In genomic region chr15:95911570-95912279, GRCh38 we compare ENCODE assay signal across 1 cellular context.
A peak's percentile ranks its signal among the peaks of the same experiment; 100 is the strongest.
TF ChIP-seq lines count a peak whose summit lies in the region.

No MANE protein-coding gene starts in this region.

TF ChIP-seq in HEK293, 187 proteins besides CTCF, POLR2A, EP300 and RAD21 (continued from another document and continues in another):
- TF ChIP-seq, protein P1, sequence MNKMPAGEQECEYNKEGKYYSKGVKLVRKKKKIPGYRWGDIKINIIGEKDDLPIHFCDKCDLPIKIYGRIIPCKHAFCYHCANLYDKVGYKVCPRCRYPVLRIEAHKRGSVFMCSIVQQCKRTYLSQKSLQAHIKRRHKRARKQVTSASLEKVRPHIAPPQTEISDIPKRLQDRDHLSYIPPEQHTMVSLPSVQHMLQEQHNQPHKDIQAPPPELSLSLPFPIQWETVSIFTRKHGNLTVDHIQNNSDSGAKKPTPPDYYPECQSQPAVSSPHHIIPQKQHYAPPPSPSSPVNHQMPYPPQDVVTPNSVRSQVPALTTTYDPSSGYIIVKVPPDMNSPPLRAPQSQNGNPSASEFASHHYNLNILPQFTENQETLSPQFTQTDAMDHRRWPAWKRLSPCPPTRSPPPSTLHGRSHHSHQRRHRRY (tag by site-specific recombination; IDR thresholded peaks at IDR 0.05), result no peak
- TF ChIP-seq ZNF37A (tag by site-specific recombination; IDR thresholded peaks at IDR 0.05) (no peak), OSR2 (tag by site-specific recombination; IDR thresholded peaks at IDR 0.05) (peak; percentile 63; the same call in 1 of the 2 replicates), ZNF704 (tag by site-specific recombination; IDR thresholded peaks at IDR 0.05) (no peak), ZNF843 (tag by site-specific recombination; IDR thresholded peaks at IDR 0.05) (peak; percentile 86), ZNF433 (tag by site-specific recombination; IDR thresholded peaks at IDR 0.05; ENCODE audit: low read depth) (no peak), KLF8 (tag by site-specific recombination; IDR thresholded peaks at IDR 0.05) (no peak), EGR2 (tag by site-specific recombination; IDR thresholded peaks at IDR 0.05; ENCODE audit: low read depth) (no peak), ZNF792 (tag by site-specific recombination; IDR thresholded peaks at IDR 0.05) (no peak), ZNF629 (tag by site-specific recombination; IDR thresholded peaks at IDR 0.05) (0 out of 2 replicates have a peak, but pooled peaks have one; percentile 23), ZNF391 (tag by site-specific recombination; IDR thresholded peaks at IDR 0.05; ENCODE audit: borderline replicate concordance, low read depth) (no peak), ATF2 (tag by site-specific recombination; IDR thresholded peaks at IDR 0.05; ENCODE audit: low read depth) (no peak), ZNF211 (tag by site-specific recombination; IDR thresholded peaks at IDR 0.05; ENCODE audit: low read depth) (no peak), ZBTB8A (tag by site-specific recombination; IDR thresholded peaks at IDR 0.05) (0 out of 2 replicates have a peak, but pooled peaks have one; percentile 18), ZNF514 (tag by site-specific recombination; IDR thresholded peaks at IDR 0.05) (no peak), ZNF184 (tag by site-specific recombination; IDR thresholded peaks at IDR 0.05) (no peak), ZNF350 (tag by site-specific recombination; IDR thresholded peaks at IDR 0.05) (no peak), ZNF202 (tag by site-specific recombination; IDR thresholded peaks at IDR 0.05; ENCODE audit: borderline replicate concordance) (no peak), ZNF155 (tag by site-specific recombination; IDR thresholded peaks at IDR 0.05) (no peak), ZNF621 (tag by site-specific recombination; IDR thresholded peaks at IDR 0.05) (no peak), ZNF324 (tag by site-specific recombination; IDR thresholded peaks at IDR 0.05) (no peak; the same call in 1 of the 2 replicates), ZNF354C (tag by site-specific recombination; IDR thresholded peaks at IDR 0.05; ENCODE audit: borderline replicate concordance, low read depth) (no peak), ZNF274 (IDR thresholded peaks at IDR 0.05; ENCODE audit: low read length) (no peak), ZNF274 (tag by site-specific recombination; IDR thresholded peaks at IDR 0.05; ENCODE audit: borderline replicate concordance) (no peak), ZBTB1 (tag by site-specific recombination; IDR thresholded peaks at IDR 0.05) (no peak), ZNF555 (tag by site-specific recombination; conservative IDR thresholded peaks at IDR 0.05) (no peak), ZNF830 (tag by site-specific recombination; IDR thresholded peaks at IDR 0.05; ENCODE audit: low read depth) (no peak), ZNF133 (tag by site-specific recombination; IDR thresholded peaks at IDR 0.05) (no peak), ZNF571 (tag by site-specific recombination; IDR thresholded peaks at IDR 0.05) (no peak), ZBTB49 (tag by site-specific recombination; IDR thresholded peaks at IDR 0.05; ENCODE audit: low read depth) (no peak), GLIS2 (tag by site-specific recombination; IDR thresholded peaks at IDR 0.05) (no peak), ZNF677 (tag by site-specific recombination; IDR thresholded peaks at IDR 0.05) (no peak), ZNF132 (tag by site-specific recombination; IDR thresholded peaks at IDR 0.05; ENCODE audit: borderline replicate concordance) (no peak), ZNF423 (tag by site-specific recombination; IDR thresholded peaks at IDR 0.05) (no peak), PRDM6 (tag by site-specific recombination; IDR thresholded peaks at IDR 0.05) (peak; percentile 76), KLF17 (tag by site-specific recombination; IDR thresholded peaks at IDR 0.05) (no peak)
- TF ChIP-seq, protein P2, sequence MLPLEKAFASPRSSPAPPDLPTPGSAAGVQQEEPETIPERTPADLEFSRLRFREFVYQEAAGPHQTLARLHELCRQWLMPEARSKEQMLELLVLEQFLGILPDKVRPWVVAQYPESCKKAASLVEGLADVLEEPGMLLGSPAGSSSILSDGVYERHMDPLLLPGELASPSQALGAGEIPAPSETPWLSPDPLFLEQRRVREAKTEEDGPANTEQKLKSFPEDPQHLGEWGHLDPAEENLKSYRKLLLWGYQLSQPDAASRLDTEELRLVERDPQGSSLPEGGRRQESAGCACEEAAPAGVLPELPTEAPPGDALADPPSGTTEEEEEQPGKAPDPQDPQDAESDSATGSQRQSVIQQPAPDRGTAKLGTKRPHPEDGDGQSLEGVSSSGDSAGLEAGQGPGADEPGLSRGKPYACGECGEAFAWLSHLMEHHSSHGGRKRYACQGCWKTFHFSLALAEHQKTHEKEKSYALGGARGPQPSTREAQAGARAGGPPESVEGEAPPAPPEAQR (tag by site-specific recombination; IDR thresholded peaks at IDR 0.05), result no peak
- TF ChIP-seq, protein P3, sequence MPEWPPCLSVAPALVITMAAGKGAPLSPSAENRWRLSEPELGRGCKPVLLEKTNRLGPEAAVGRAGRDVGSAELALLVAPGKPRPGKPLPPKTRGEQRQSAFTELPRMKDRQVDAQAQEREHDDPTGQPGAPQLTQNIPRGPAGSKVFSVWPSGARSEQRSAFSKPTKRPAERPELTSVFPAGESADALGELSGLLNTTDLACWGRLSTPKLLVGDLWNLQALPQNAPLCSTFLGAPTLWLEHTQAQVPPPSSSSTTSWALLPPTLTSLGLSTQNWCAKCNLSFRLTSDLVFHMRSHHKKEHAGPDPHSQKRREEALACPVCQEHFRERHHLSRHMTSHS (tag by site-specific recombination; IDR thresholded peaks at IDR 0.05), result 0 out of 2 replicates have a peak, but pooled peaks have one; percentile 57
- TF ChIP-seq, protein P4, sequence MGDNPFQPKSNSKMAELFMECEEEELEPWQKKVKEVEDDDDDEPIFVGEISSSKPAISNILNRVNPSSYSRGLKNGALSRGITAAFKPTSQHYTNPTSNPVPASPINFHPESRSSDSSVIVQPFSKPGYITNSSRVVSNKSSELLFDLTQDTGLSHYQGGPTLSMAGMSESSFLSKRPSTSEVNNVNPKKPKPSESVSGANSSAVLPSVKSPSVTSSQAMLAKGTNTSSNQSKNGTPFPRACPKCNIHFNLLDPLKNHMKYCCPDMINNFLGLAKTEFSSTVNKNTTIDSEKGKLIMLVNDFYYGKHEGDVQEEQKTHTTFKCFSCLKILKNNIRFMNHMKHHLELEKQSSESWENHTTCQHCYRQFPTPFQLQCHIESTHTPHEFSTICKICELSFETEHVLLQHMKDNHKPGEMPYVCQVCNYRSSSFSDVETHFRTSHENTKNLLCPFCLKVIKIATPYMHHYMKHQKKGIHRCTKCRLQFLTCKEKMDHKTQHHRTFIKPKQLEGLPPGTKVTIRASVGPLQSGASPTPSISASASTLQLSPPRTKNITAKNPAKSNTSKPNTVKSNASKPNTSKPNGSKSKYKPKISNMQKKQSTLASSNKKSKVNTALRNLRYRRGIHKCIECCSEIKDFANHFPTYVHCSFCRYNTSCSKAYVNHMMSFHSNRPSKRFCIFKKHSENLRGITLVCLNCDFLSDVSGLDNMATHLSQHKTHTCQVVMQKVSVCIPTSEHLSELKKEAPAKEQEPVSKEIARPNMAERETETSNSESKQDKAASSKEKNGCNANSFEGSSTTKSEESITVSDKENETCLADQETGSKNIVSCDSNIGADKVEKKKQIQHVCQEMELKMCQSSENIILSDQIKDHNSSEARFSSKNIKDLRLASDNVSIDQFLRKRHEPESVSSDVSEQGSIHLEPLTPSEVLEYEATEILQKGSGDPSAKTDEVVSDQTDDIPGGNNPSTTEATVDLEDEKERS (tag by site-specific recombination; IDR thresholded peaks at IDR 0.05), result no peak
- TF ChIP-seq, protein P5, sequence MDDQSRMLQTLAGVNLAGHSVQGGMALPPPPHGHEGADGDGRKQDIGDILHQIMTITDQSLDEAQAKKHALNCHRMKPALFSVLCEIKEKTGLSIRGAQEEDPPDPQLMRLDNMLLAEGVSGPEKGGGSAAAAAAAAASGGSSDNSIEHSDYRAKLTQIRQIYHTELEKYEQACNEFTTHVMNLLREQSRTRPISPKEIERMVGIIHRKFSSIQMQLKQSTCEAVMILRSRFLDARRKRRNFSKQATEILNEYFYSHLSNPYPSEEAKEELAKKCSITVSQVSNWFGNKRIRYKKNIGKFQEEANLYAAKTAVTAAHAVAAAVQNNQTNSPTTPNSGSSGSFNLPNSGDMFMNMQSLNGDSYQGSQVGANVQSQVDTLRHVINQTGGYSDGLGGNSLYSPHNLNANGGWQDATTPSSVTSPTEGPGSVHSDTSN (CRISPR knock-in tag; IDR thresholded peaks at IDR 0.05), result no peak
- TF ChIP-seq, protein P6, sequence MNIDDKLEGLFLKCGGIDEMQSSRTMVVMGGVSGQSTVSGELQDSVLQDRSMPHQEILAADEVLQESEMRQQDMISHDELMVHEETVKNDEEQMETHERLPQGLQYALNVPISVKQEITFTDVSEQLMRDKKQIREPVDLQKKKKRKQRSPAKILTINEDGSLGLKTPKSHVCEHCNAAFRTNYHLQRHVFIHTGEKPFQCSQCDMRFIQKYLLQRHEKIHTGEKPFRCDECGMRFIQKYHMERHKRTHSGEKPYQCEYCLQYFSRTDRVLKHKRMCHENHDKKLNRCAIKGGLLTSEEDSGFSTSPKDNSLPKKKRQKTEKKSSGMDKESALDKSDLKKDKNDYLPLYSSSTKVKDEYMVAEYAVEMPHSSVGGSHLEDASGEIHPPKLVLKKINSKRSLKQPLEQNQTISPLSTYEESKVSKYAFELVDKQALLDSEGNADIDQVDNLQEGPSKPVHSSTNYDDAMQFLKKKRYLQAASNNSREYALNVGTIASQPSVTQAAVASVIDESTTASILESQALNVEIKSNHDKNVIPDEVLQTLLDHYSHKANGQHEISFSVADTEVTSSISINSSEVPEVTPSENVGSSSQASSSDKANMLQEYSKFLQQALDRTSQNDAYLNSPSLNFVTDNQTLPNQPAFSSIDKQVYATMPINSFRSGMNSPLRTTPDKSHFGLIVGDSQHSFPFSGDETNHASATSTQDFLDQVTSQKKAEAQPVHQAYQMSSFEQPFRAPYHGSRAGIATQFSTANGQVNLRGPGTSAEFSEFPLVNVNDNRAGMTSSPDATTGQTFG (tag by site-specific recombination; IDR thresholded peaks at IDR 0.05; ENCODE audit: borderline replicate concordance), result no peak
- TF ChIP-seq, protein P7, sequence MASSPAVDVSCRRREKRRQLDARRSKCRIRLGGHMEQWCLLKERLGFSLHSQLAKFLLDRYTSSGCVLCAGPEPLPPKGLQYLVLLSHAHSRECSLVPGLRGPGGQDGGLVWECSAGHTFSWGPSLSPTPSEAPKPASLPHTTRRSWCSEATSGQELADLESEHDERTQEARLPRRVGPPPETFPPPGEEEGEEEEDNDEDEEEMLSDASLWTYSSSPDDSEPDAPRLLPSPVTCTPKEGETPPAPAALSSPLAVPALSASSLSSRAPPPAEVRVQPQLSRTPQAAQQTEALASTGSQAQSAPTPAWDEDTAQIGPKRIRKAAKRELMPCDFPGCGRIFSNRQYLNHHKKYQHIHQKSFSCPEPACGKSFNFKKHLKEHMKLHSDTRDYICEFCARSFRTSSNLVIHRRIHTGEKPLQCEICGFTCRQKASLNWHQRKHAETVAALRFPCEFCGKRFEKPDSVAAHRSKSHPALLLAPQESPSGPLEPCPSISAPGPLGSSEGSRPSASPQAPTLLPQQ (tag by site-specific recombination; IDR thresholded peaks at IDR 0.05), result peak; percentile 18; the same call in 1 of the 2 replicates
